Comparison of ENCODE assay signal across 8 cellular contexts in the genomic region with DNA sequence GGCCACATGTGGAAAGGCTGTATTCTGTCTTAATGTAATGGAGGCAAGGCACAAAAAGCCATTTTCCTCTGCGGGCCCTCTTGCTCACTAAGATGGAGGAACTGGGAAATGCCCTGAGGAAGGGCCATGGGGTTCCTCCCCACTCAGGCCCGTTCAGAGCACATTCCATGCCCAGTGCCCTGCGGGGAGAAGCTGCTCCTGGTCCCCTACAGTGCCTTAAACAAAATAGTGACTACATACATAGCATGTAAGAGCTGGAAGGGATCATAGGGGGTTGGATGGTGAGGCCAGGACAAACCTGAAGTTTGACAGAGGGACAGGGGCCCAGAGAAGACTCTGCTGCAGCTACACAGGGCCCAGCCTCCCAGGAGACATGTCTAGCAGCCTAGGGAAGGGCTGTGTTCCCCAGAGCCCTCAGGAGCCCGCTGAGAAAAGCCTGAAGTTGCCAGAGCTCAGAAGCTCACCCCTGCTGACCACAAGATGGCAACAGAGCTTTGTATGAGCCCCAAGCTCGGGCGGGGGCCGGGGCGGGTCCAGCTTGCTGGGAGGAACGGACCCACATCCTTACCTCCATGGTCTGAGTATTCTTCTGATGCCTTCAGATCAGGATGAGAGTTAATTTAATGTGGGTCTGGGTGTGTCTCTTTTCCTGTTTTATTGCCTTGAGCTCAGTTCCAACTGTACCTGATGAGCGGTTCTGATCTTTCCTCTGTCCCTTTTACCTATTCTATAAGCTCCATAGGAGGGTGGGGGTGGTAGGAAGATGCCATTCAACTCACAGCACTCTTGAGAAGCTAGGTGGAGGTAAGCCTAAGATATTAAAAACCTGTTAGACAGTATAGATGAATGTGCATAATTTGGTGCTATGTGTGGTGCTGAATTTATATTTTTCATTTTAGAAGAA.
A peak's percentile ranks its signal among the peaks of the same experiment; 100 is the strongest.
DNase-seq lines count a peak whose midpoint lies in the region; ATAC-seq and TF ChIP-seq lines count a peak whose summit lies in the region.

No MANE protein-coding gene starts in this region.

- H3K9ac ChIP-seq in HCT116 (ENCODE audit: low read length) (no peak overlapping the region), OCI-LY1 (ENCODE audit: low read length) (no peak overlapping the region)

- H3K36me3 ChIP-seq in HCT116 (ENCODE audit: control insufficient read depth in 1 of 2, insufficient read depth in 2 of 2, low read length in 2 of 2) (no peaks in the 10 kb centered on the region), OCI-LY1 (ENCODE audit: insufficient read depth, low read length) (no peaks in the 10 kb centered on the region), adrenal gland (replicated peaks in 1 of 2) (no peaks in the 10 kb centered on the region)
- H3K36me3 ChIP-seq in effector memory CD4-positive, alpha-beta T cell (ENCODE audit: control insufficient read depth, insufficient read depth, low read length): no peaks in the 10 kb centered on the region

- no peaks in the 10 kb centered on the region for H3K9me2 ChIP-seq in HCT116 (ENCODE audit: insufficient read depth)
- H3K9me2 ChIP-seq in OCI-LY1 (ENCODE audit: low read depth, low read length): no peaks in the 10 kb centered on the region

- intact Hi-C loops in HCT116 (cut with micrococcal nuclease): loop anchor here (1.0 to 5.0 kb wide), 2 partner anchors 153 to 1292 kb away; no protein-coding TSS in a partner anchor
- intact Hi-C loops in adrenal gland (cut with DNase I): loop anchor here in 1 of 2 donors (10.0 kb wide), 1 partner anchor 156 kb away; no protein-coding TSS in a partner anchor

- H3K4me1 ChIP-seq in HCT116 (ENCODE audit: control insufficient read depth in 1 of 2, insufficient read depth in 2 of 2, low read length in 2 of 2): peaks cover 0 to 7% of the 10 kb centered on the region in 2 experiments; a peak in 1 of 4 replicates
- H3K4me1 ChIP-seq in OCI-LY1 (ENCODE audit: insufficient read depth, low read length, severe bottlenecking): no peaks in the 10 kb centered on the region
- peaks cover 0 to 2% of the 10 kb centered on the region in 2 donors for H3K4me1 ChIP-seq in adrenal gland (replicated peaks in 1 of 2)
- no peaks in the 10 kb centered on the region for H3K4me1 ChIP-seq in effector memory CD4-positive, alpha-beta T cell (ENCODE audit: control insufficient read depth, insufficient read depth, low read length, poor library complexity, severe bottlenecking)

- no peak overlapping the region for H3K27ac ChIP-seq in HCT116 (ENCODE audit: low read depth, low read length)
- H3K27ac ChIP-seq in OCI-LY1 (ENCODE audit: low read depth, low read length, poor library complexity, severe bottlenecking): no peak overlapping the region
- H3K27ac ChIP-seq in adrenal gland: no peak overlapping the region
- no peak overlapping the region for H3K27ac ChIP-seq in effector memory CD4-positive, alpha-beta T cell (ENCODE audit: insufficient read depth, low read length, poor library complexity, severe bottlenecking)

- TF ChIP-seq POLR2A in HCT116 (IDR thresholded peaks at IDR 0.05; ENCODE audit: borderline replicate concordance, extremely low read depth, insufficient read depth, insufficient read length) (no peak), adrenal gland (IDR thresholded peaks at IDR 0.05) (no peak)

- CTCF ChIA-PET in HCT116 (lab: Charles Lee): interaction anchor here (0.6 to 4.9 kb wide), 23 partner anchors 11 to 1316 kb away, joined by 3 to 65 read pairs (median 4); no protein-coding TSS in a partner anchor

- H3K27me3 ChIP-seq in HCT116 (ENCODE audit: insufficient read depth, low read length): no peaks in the 10 kb centered on the region
- no peaks in the 10 kb centered on the region for H3K27me3 ChIP-seq in OCI-LY1 (ENCODE audit: insufficient read depth, low read length)
- peaks cover 3% of the 10 kb centered on the region for H3K27me3 ChIP-seq in adrenal gland
- no peaks in the 10 kb centered on the region for H3K27me3 ChIP-seq in effector memory CD4-positive, alpha-beta T cell (replicated peaks; ENCODE audit: control insufficient read depth, insufficient read depth, low read length, poor library complexity, severe bottlenecking)

- H3K4me2 ChIP-seq in HCT116 (ENCODE audit: low read length) (peak overlapping the region; percentile 29; the same call in 1 of the 2 replicates), OCI-LY1 (ENCODE audit: low read length) (no peak overlapping the region)

- ATAC-seq in HCT116: peak; percentile 97
- peak; percentile 75 for ATAC-seq in stimulated activated naive CD8-positive, alpha-beta T cell treated with anti-CD3 and anti-CD28 coated beads, Interleukin-15, Interleukin-2, amounts not matched to agents 100 U/mL and 50 U/mL, for 24 hours

- peak; percentile 64 to 77 (median 73); a peak in 5 of 6 replicates for TF ChIP-seq CTCF in HCT116 (IDR thresholded peaks at IDR 0.05 in 2 of 3, conservative IDR thresholded peaks at IDR 0.05 in 1 of 3; ENCODE audit: borderline replicate concordance in 1 of 3, insufficient read depth in 1 of 3, low read depth in 2 of 3, low read length in 2 of 3)
- peak; percentile 42; the same call in 1 of the 2 replicates for TF ChIP-seq CTCF in OCI-LY1 (IDR thresholded peaks at IDR 0.05; ENCODE audit: low read length)
- peak in 4 of 6 experiments; percentile 33 to 49 (median 45) for TF ChIP-seq CTCF in adrenal gland (IDR thresholded peaks at IDR 0.05)

- H3F3A ChIP-seq in OCI-LY1 (ENCODE audit: insufficient read depth, low read length): no peaks in the 10 kb centered on the region

- peak; percentile 89 for TF ChIP-seq RAD21 in HCT116 (IDR thresholded peaks at IDR 0.05; ENCODE audit: low read depth)

- POLR2A ChIA-PET in HCT116 (lab: Charles Lee): interaction anchor here (0.7 to 1.7 kb wide), 3 partner anchors 155 to 1292 kb away, joined by 3 to 5 read pairs (median 3); no protein-coding TSS in a partner anchor

- no peaks in the 10 kb centered on the region for H3K79me2 ChIP-seq in HCT116 (ENCODE audit: insufficient read depth, low read length)
- H3K79me2 ChIP-seq in OCI-LY1 (ENCODE audit: insufficient read depth, low read length): no peaks in the 10 kb centered on the region

- H4K20me1 ChIP-seq in HCT116 (ENCODE audit: insufficient read depth) (no peaks in the 10 kb centered on the region), OCI-LY1 (ENCODE audit: insufficient read depth, low read length) (no peaks in the 10 kb centered on the region)

- no TSS peak for BruUV-seq in HCT116 (replicated peaks; lab: Mats Ljungman, UMichigan)

- no peak overlapping the region for H3K4me3 ChIP-seq in HCT116 (replicated peaks in 1 of 2; ENCODE audit: low read depth in 1 of 2, low read length in 2 of 2)
- H3K4me3 ChIP-seq in OCI-LY1 (ENCODE audit: low read depth, low read length, poor library complexity, severe bottlenecking): no peak overlapping the region
- H3K4me3 ChIP-seq in adrenal gland: no peak overlapping the region
- no peak overlapping the region for H3K4me3 ChIP-seq in effector memory CD4-positive, alpha-beta T cell (ENCODE audit: insufficient read depth, low read depth, low read length, poor library complexity, severe bottlenecking)

- 39 to 49% (median 45%) methylated on average over 7 to 10 of the region's 10 CpGs for whole genome bisulfite sequencing in adrenal gland, 4 donors

- RAD21 ChIA-PET in HCT116 (lab: Charles Lee; ENCODE audit: low non-redundant PET in 1 of 2, low total read pairs in 2 of 2, uncharacterized antibody in 2 of 2, unreplicated experiment in 2 of 2): interaction anchor here (0.5 to 1.5 kb wide), 11 partner anchors 14 to 1295 kb away, joined by 3 to 12 read pairs (median 3); no protein-coding TSS in a partner anchor

- H2AFZ ChIP-seq in HCT116 (ENCODE audit: low read depth, low read length, poor library complexity, severe bottlenecking) (peak overlapping the region; percentile 95), OCI-LY1 (ENCODE audit: low read length) (no peak overlapping the region)

- no peaks in the 10 kb centered on the region for H3K9me3 ChIP-seq in HCT116 (ENCODE audit: control insufficient read depth in 1 of 2, insufficient read depth in 1 of 2, low read depth in 1 of 2, low read length in 2 of 2)
- no peaks in the 10 kb centered on the region for H3K9me3 ChIP-seq in OCI-LY1 (ENCODE audit: low read length)
- H3K9me3 ChIP-seq in adrenal gland (replicated peaks in 1 of 3): no peaks in the 10 kb centered on the region
- H3K9me3 ChIP-seq in effector memory CD4-positive, alpha-beta T cell (ENCODE audit: control insufficient read depth, low read length): no peaks in the 10 kb centered on the region

- DNase-seq in COR-L47 (lab: John Stamatoyannopoulos, UW) (peak; percentile 44), HCT116 (ENCODE audit: low read depth, low spot score) (peak; percentile 42), adrenal gland (peak in 4 of 7 donors; percentile 19 to 38 (median 36)), inferior parietal cortex (ENCODE audit: extremely low spot score) (peak; percentile 13), NCI-H1092 (lab: John Stamatoyannopoulos, UW) (no peak)
- peak; percentile 46 for DNase-seq in stimulated activated naive CD8-positive, alpha-beta T cell treated with anti-CD3 and anti-CD28 coated beads, Interleukin-15, Interleukin-2, amounts not matched to agents 100 U/mL and 50 U/mL, for 24 hours
- no peak for DNase-seq in effector memory CD4-positive, alpha-beta T cell

TF ChIP-seq in HCT116, 20 proteins besides CTCF, POLR2A, EP300 and RAD21 (continues in another document):
- TF ChIP-seq CBX3 (IDR thresholded peaks at IDR 0.05; ENCODE audit: low read depth) (no peak), POLR2AphosphoS5 (IDR thresholded peaks at IDR 0.05; ENCODE audit: low read depth, low read length) (no peak), JUND (IDR thresholded peaks at IDR 0.05) (no peak), SP1 (IDR thresholded peaks at IDR 0.05; ENCODE audit: low read depth) (no peak), SIN3A (IDR thresholded peaks at IDR 0.05; ENCODE audit: low read depth) (no peak)
- TF ChIP-seq, protein P1, sequence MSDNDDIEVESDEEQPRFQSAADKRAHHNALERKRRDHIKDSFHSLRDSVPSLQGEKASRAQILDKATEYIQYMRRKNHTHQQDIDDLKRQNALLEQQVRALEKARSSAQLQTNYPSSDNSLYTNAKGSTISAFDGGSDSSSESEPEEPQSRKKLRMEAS (IDR thresholded peaks at IDR 0.05): no peak
- TF ChIP-seq, protein P2, sequence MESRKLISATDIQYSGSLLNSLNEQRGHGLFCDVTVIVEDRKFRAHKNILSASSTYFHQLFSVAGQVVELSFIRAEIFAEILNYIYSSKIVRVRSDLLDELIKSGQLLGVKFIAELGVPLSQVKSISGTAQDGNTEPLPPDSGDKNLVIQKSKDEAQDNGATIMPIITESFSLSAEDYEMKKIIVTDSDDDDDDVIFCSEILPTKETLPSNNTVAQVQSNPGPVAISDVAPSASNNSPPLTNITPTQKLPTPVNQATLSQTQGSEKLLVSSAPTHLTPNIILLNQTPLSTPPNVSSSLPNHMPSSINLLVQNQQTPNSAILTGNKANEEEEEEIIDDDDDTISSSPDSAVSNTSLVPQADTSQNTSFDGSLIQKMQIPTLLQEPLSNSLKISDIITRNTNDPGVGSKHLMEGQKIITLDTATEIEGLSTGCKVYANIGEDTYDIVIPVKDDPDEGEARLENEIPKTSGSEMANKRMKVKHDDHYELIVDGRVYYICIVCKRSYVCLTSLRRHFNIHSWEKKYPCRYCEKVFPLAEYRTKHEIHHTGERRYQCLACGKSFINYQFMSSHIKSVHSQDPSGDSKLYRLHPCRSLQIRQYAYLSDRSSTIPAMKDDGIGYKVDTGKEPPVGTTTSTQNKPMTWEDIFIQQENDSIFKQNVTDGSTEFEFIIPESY (IDR thresholded peaks at IDR 0.05; ENCODE audit: extremely low read depth, insufficient replicate concordance, low read length): no peak

Comparison
In these comparisons a context has a peak if more than half of its experiments do, and no peak if none do; other contexts are left out.
1. DNase-seq: peak in COR-L47 (single experiment), HCT116 (single experiment), adrenal gland (4 of 7), inferior parietal cortex (single experiment) and stimulated activated naive CD8-positive, alpha-beta T cell treated with anti-CD3 and anti-CD28 coated beads, Interleukin-15, Interleukin-2, amounts not matched to agents 100 U/mL and 50 U/mL, for 24 hours (single experiment); none in effector memory CD4-positive, alpha-beta T cell (0 of 3) and NCI-H1092 (single experiment).
2. Peak in every context shown above with its lines, with median percentiles within 50 percentile points of each other: CTCF ChIP-seq.